ENCODE assay signal across 10 cellular contexts in the genomic region with DNA sequence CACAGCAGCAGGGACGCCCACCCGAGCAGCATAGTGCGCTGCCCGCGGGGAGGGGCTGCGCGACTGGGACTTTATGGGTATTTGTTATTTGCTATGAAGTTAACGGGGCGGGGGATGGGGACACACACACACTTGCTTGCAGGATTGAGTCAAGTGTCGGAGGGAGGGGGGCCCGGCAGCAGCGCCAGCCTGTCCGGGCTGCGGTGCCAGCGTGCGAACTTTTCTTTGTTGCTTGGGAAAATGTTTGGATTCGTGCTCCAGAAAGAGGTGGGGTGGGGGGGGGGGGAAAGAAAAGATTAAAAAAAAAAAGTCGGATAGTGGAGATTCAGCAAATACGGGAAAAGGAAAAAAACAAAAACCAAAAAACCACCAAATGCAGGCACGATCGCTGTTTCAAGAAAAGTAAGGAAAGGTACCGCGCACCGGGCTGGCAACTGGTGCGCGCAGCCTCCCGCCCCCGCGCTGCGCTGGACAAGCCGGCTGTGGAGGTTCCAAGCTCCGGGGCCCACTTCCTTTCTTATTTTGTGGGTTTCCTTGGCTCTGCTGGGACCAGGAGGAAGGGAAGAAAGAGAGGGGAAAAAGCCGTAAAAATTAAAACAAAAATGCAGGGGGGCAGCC. TPM values are rescaled to one million over a fixed set of nuclear protein-coding genes. Genes with fewer than 3 reads are reported as not detected.
DNase-seq lines count a peak whose midpoint lies in the region; ATAC-seq and TF ChIP-seq lines count a peak whose summit lies in the region.
"Had no signal": no experiment of that assay in that cellular context is flagged by ENCODE, and none has a peak within 500 bp of the region (broad histone marks: within the 10 kb centered on the region; RNA-seq: fewer than 3 reads in every experiment).

No MANE protein-coding gene starts in this region.

- H3K4me1 Mint-ChIP-seq in nephron = peaks cover 25% of the 10 kb centered on the region
- H3K4me1 Mint-ChIP-seq in stimulated activated memory B cell treated with anti-CD40 and anti-IgM and Interleukin-4, amounts not matched to agents 10 μg/mL and 1 μg/mL and 100 μg/mL, for 72 hours = no peaks in the 10 kb centered on the region

- CTCF ChIA-PET in AG04449 (lab: Yijun Ruan, JAX) = no interaction called here

- H3K4me1 ChIP-seq in fibroblast of lung (ENCODE audit: control insufficient read depth, extremely low read depth, insufficient read depth, low read length) = peaks cover 4% of the 10 kb centered on the region

- no peaks in the 10 kb centered on the region for H3K36me3 ChIP-seq in fibroblast of lung (ENCODE audit: control insufficient read depth, insufficient read depth, low read length)

- peaks cover 25% of the 10 kb centered on the region for H3K27me3 Mint-ChIP-seq in nephron (ENCODE audit: low read depth)
- H3K27me3 Mint-ChIP-seq in stimulated activated memory B cell treated with anti-CD40 and anti-IgM and Interleukin-4, amounts not matched to agents 10 μg/mL and 1 μg/mL and 100 μg/mL, for 72 hours = peaks cover 20% of the 10 kb centered on the region

- peak overlapping the region; percentile 70 for H3K4me3 ChIP-seq in AG04449 (ENCODE audit: low read depth, low read length)
- H3K4me3 ChIP-seq in NB4 (ENCODE audit: low read depth, low read length) = peak overlapping the region; percentile 25
- H3K4me3 ChIP-seq in fibroblast of lung (replicated peaks in 1 of 4; ENCODE audit: control extremely low read depth in 1 of 4, insufficient read depth in 1 of 4, low read depth in 3 of 4, low read length in 4 of 4) = peak overlapping the region; percentile 74 to 83 (median 78)

- no peak for ATAC-seq in GM21515 (IDR thresholded peaks at IDR 0.05; ENCODE audit: unreplicated experiment)
- no peak for ATAC-seq in GM21717 (IDR thresholded peaks at IDR 0.05; ENCODE audit: unreplicated experiment)
- no peak for ATAC-seq in stimulated activated memory B cell treated with anti-CD40 and anti-IgM and Interleukin-4, amounts not matched to agents 10 μg/mL and 1 μg/mL and 100 μg/mL, for 72 hours

- H3K36me3 Mint-ChIP-seq in nephron (ENCODE audit: low read depth) = peaks cover 16% of the 10 kb centered on the region
- H3K36me3 Mint-ChIP-seq in stimulated activated memory B cell treated with anti-CD40 and anti-IgM and Interleukin-4, amounts not matched to agents 10 μg/mL and 1 μg/mL and 100 μg/mL, for 72 hours = no peaks in the 10 kb centered on the region

- TF ChIP-seq CTCF in AG04449 (IDR thresholded peaks at IDR 0.05; ENCODE audit: insufficient read depth, low read length, missing control alignments) (no peak), NB4 (IDR thresholded peaks at IDR 0.05; ENCODE audit: low read depth, low read length) (no peak), fibroblast of lung (conservative IDR thresholded peaks at IDR 0.05 in 1 of 2, IDR thresholded peaks at IDR 0.05 in 1 of 2; ENCODE audit: low read depth in 1 of 2, low read length in 2 of 2) (no peak), nephron (IDR thresholded peaks at IDR 0.05; ENCODE audit: unreplicated experiment in 3 of 3) (no peak)

- DNase-seq in AG04449 (ENCODE audit: low read depth, low spot score) (no peak), NB4 (ENCODE audit: low read depth) (peak; percentile 3), fibroblast of lung (ENCODE audit: low read depth in 2 of 2) (peak in 1 of 2 donors; percentile 19)
- DNase-seq in activated CD4-positive, CD25-positive, alpha-beta regulatory T cell treated with anti-CD3 and anti-CD28 coated beads, Interleukin-2, amount 50 U/mL, for 72 hours = no peak
- DNase-seq: DMS79 had no signal

- POLR2A ChIA-PET in AG04449 (lab: Yijun Ruan, JAX) = interaction anchor here (1.0 kb wide), 1 partner anchor 1390 kb away, joined by 3 read pairs; no protein-coding TSS in a partner anchor

- peak overlapping the region; percentile 75 for H3K9ac ChIP-seq in fibroblast of lung (ENCODE audit: insufficient read depth, low read length)

- H4K20me1 ChIP-seq in fibroblast of lung (ENCODE audit: control insufficient read depth, extremely low read depth, insufficient read depth, low read length) = no peaks in the 10 kb centered on the region

- no peaks in the 10 kb centered on the region for H3K27me3 ChIP-seq in fibroblast of lung (ENCODE audit: control insufficient read depth, insufficient read depth, low read length)

- peak overlapping the region; percentile 90 to 98 (median 96) for H3K27ac Mint-ChIP-seq in nephron
- no peak overlapping the region for H3K27ac Mint-ChIP-seq in stimulated activated memory B cell treated with anti-CD40 and anti-IgM and Interleukin-4, amounts not matched to agents 10 μg/mL and 1 μg/mL and 100 μg/mL, for 72 hours

- peak overlapping the region; percentile 93 to 96 (median 93) for H3K4me3 Mint-ChIP-seq in nephron
- H3K4me3 Mint-ChIP-seq in stimulated activated memory B cell treated with anti-CD40 and anti-IgM and Interleukin-4, amounts not matched to agents 10 μg/mL and 1 μg/mL and 100 μg/mL, for 72 hours = no peak overlapping the region

- no peaks in the 10 kb centered on the region for H3K79me2 ChIP-seq in fibroblast of lung (ENCODE audit: control insufficient read depth, insufficient read depth, low read length)

- no peaks in the 10 kb centered on the region for H3K9me3 Mint-ChIP-seq in nephron
- no peaks in the 10 kb centered on the region for H3K9me3 Mint-ChIP-seq in stimulated activated memory B cell treated with anti-CD40 and anti-IgM and Interleukin-4, amounts not matched to agents 10 μg/mL and 1 μg/mL and 100 μg/mL, for 72 hours

- peak overlapping the region; percentile 97 for H3K4me2 ChIP-seq in fibroblast of lung (ENCODE audit: extremely low read depth, insufficient read depth, low read length)

- H3K27ac ChIP-seq in fibroblast of lung (ENCODE audit: insufficient read depth, low read length) = peak overlapping the region; percentile 85

- H3K9me3 ChIP-seq in fibroblast of lung (ENCODE audit: control insufficient read depth, insufficient read depth, low read depth, low read length) = no peaks in the 10 kb centered on the region

- TF ChIP-seq POLR2A in NB4 (IDR thresholded peaks at IDR 0.05; ENCODE audit: extremely low read depth, insufficient read length) = no peak

- peak overlapping the region; percentile 95 for H2AFZ ChIP-seq in fibroblast of lung (ENCODE audit: low read length)

RNA-seq across cellular contexts. Expression of gene ADAMTS5, which starts 0.4 kb away (rescaled TPM):
- total RNA-seq in fibroblast of lung = 3.9 and 4.3 TPM in 2 replicates
- polyA plus RNA-seq in fibroblast of lung = 2.8 and 12.2 TPM in 2 replicates
- 2.2 and 9.2 TPM in 2 replicates for polyA plus RNA-seq in fibroblast of lung (2012)
- 4.3 and 11.9 TPM in 2 replicates for polyA minus RNA-seq in fibroblast of lung (ENCODE audit: low replicate concordance)
- total RNA-seq: T-helper 2 cell treated with Interferon-gamma antibody and Interleukin-4, amounts not matched to agents 100 ng/mL and 5 ng/mL, for 36 hours had no signal

Comparison
In these comparisons a context has a peak if more than half of its experiments do, and no peak if none do; other contexts are left out.
1. H3K4me3 ChIP-seq: peak in every context shown above with its lines; median percentile 78 in fibroblast of lung; 70 in AG04449; 25 in NB4.